ENCODE assay signal across 8 cellular contexts in genomic region chr19:41706741-41707501, GRCh38. TPM values are rescaled to one million over a fixed set of nuclear protein-coding genes. Genes with fewer than 3 reads are reported as not detected.
A peak's percentile ranks its signal among the peaks of the same experiment; 100 is the strongest.
DNase-seq lines count a peak whose midpoint lies in the region; ATAC-seq and TF ChIP-seq lines count a peak whose summit lies in the region.

No MANE protein-coding gene starts in this region.

- ATAC-seq in HG02571 (IDR thresholded peaks at IDR 0.05; ENCODE audit: unreplicated experiment), result no peak
- ATAC-seq in HG03521 (IDR thresholded peaks at IDR 0.05; ENCODE audit: unreplicated experiment), result no peak

- H3K27me3 Mint-ChIP-seq in activated T-helper 1 cell treated with anti-CD3 and anti-CD28 coated beads, Interleukin-12 subunit alpha, Interleukin-12 subunit beta, Interleukin-2, Interleukin-4 antibody, amounts not matched to agents 30 ng/mL and 10 ng/mL and 1 ng/mL, durations not matched to agents 14 hours and 24 hours and 36 hours (ENCODE audit: insufficient read depth), result peaks cover 12% of the 10 kb centered on the region

- peak; percentile 55 for DNase-seq in ELR (ENCODE audit: low read depth)
- peak; percentile 38 for DNase-seq in KG1 (lab: John Stamatoyannopoulos, UW)
- DNase-seq in RKO (ENCODE audit: low spot score), result peak; percentile 78
- DNase-seq in activated T-helper 1 cell treated with anti-CD3 and anti-CD28 coated beads, Interleukin-12 subunit alpha, Interleukin-12 subunit beta, Interleukin-2, Interleukin-4 antibody, amounts not matched to agents 30 ng/mL and 10 ng/mL and 1 ng/mL, durations not matched to agents 14 hours and 24 hours and 36 hours (ENCODE audit: low spot score), result peak; percentile 58
- peak; percentile 88 for DNase-seq in germinal center (ENCODE audit: low spot score)
- no peak for DNase-seq in retinal pigment epithelial cell (ENCODE audit: low read depth)

- no peaks in the 10 kb centered on the region for H3K9me3 Mint-ChIP-seq in activated T-helper 1 cell treated with anti-CD3 and anti-CD28 coated beads, Interleukin-12 subunit alpha, Interleukin-12 subunit beta, Interleukin-2, Interleukin-4 antibody, amounts not matched to agents 30 ng/mL and 10 ng/mL and 1 ng/mL, durations not matched to agents 14 hours and 24 hours and 36 hours

- no peaks in the 10 kb centered on the region for H3K36me3 Mint-ChIP-seq in activated T-helper 1 cell treated with anti-CD3 and anti-CD28 coated beads, Interleukin-12 subunit alpha, Interleukin-12 subunit beta, Interleukin-2, Interleukin-4 antibody, amounts not matched to agents 30 ng/mL and 10 ng/mL and 1 ng/mL, durations not matched to agents 14 hours and 24 hours and 36 hours (ENCODE audit: low read depth)

- no peak overlapping the region for H3K4me3 ChIP-seq in retinal pigment epithelial cell (ENCODE audit: low read length)

- H3K27ac Mint-ChIP-seq in activated T-helper 1 cell treated with anti-CD3 and anti-CD28 coated beads, Interleukin-12 subunit alpha, Interleukin-12 subunit beta, Interleukin-2, Interleukin-4 antibody, amounts not matched to agents 30 ng/mL and 10 ng/mL and 1 ng/mL, durations not matched to agents 14 hours and 24 hours and 36 hours, result no peak overlapping the region

- intact Hi-C loops in activated T-helper 1 cell treated with anti-CD3 and anti-CD28 coated beads, Interleukin-12 subunit alpha, Interleukin-12 subunit beta, Interleukin-2, Interleukin-4 antibody, amounts not matched to agents 30 ng/mL and 10 ng/mL and 1 ng/mL, durations not matched to agents 14 hours and 24 hours and 36 hours (cut with micrococcal nuclease), result loop anchor here (1.0 to 2.0 kb wide), 3 partner anchors 27 to 78 kb away; no protein-coding TSS in a partner anchor

- no peak overlapping the region for H3K4me3 Mint-ChIP-seq in activated T-helper 1 cell treated with anti-CD3 and anti-CD28 coated beads, Interleukin-12 subunit alpha, Interleukin-12 subunit beta, Interleukin-2, Interleukin-4 antibody, amounts not matched to agents 30 ng/mL and 10 ng/mL and 1 ng/mL, durations not matched to agents 14 hours and 24 hours and 36 hours

- peaks cover 6% of the 10 kb centered on the region for H3K4me1 Mint-ChIP-seq in activated T-helper 1 cell treated with anti-CD3 and anti-CD28 coated beads, Interleukin-12 subunit alpha, Interleukin-12 subunit beta, Interleukin-2, Interleukin-4 antibody, amounts not matched to agents 30 ng/mL and 10 ng/mL and 1 ng/mL, durations not matched to agents 14 hours and 24 hours and 36 hours (ENCODE audit: low read depth)

- TF ChIP-seq CTCF in retinal pigment epithelial cell (conservative IDR thresholded peaks at IDR 0.05; ENCODE audit: low read depth, low read length), result peak; percentile 63

RNA-seq across cellular contexts. Expression of gene CEACAM5, which starts 1.5 kb away (rescaled TPM):
- total RNA-seq in activated T-helper 1 cell treated with anti-CD3 and anti-CD28 coated beads, Interleukin-12 subunit alpha, Interleukin-12 subunit beta, Interleukin-2, Interleukin-4 antibody, amounts not matched to agents 30 ng/mL and 10 ng/mL and 1 ng/mL, durations not matched to agents 14 hours and 24 hours and 36 hours, result not detected in 2 replicates

RNA-seq across cellular contexts. Expression of gene CEACAM7, which starts 18.9 kb away (rescaled TPM):
- total RNA-seq in activated T-helper 1 cell treated with anti-CD3 and anti-CD28 coated beads, Interleukin-12 subunit alpha, Interleukin-12 subunit beta, Interleukin-2, Interleukin-4 antibody, amounts not matched to agents 30 ng/mL and 10 ng/mL and 1 ng/mL, durations not matched to agents 14 hours and 24 hours and 36 hours, result not detected in 2 replicates

RNA-seq across cellular contexts. Expression of gene CEACAM6, which starts 48.4 kb away (rescaled TPM):
- total RNA-seq in activated T-helper 1 cell treated with anti-CD3 and anti-CD28 coated beads, Interleukin-12 subunit alpha, Interleukin-12 subunit beta, Interleukin-2, Interleukin-4 antibody, amounts not matched to agents 30 ng/mL and 10 ng/mL and 1 ng/mL, durations not matched to agents 14 hours and 24 hours and 36 hours, result not detected in 2 replicates
